13 cellular contexts compared by ENCODE assay signal in the genomic region with DNA sequence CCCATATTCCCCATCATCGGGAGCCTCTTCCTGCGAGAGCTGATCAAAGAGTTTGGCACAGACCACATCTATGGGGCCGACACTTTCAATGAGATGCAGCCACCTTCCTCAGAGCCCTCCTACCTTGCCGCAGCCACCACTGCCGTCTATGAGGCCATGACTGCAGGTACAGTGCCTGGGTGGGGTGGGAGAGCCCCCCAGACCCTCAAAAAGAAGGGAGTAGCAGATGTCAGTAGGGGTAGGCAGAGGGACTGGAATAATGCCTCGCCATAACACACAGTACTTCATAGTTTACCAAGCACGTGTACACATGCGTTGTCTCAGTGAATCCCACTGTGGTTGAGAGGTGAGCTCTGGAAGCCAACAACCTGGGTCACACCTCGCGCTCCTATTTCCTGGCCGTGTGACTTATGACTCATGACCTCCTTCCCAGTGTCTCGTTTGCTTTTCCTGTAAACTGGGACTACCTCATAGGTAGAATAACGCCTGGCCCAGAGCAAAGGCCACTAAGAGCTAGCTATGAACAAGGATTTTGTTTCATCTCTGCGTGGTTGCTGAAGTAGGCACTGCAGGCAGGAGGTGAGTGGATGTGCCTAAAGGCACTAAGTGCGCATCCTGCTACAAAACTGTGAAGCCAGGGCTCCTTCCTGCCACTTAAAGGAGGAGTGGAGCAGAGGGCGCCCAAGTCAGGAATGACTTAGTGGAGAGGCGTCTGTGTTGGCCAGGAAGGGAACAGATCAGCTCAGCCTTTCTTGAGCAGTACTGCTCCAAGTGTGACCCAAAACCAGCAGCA. TPM values are rescaled to one million over a fixed set of nuclear protein-coding genes. Genes with fewer than 3 reads are reported as not detected.
DNase-seq lines count a peak whose midpoint lies in the region; ATAC-seq and TF ChIP-seq lines count a peak whose summit lies in the region.
"Had no signal": no experiment of that assay in that cellular context is flagged by ENCODE, and none has a peak within 500 bp of the region (broad histone marks: within the 10 kb centered on the region; RNA-seq: fewer than 3 reads in every experiment).

No MANE protein-coding gene starts in this region.

- peak overlapping the region in 2 of 3 donors; percentile 67 for H3K27ac ChIP-seq in right lobe of liver
- H3K27ac ChIP-seq: ascending aorta, GM23248 had no signal

- peak; percentile 60 for TF ChIP-seq POLR2A in right lobe of liver (IDR thresholded peaks at IDR 0.05)

- TF ChIP-seq CTCF in LNCaP clone FGC (IDR thresholded peaks at IDR 0.05; ENCODE audit: control insufficient read depth, extremely low read depth, insufficient read depth) (no peak), right lobe of liver (IDR thresholded peaks at IDR 0.05) (no peak)

- POLR2A ChIA-PET in activated naive CD8-positive, alpha-beta T cell treated with anti-CD3 and anti-CD28 coated beads, Interleukin-2, amount 10 ng/mL, durations not matched to agents 7 days and 5 days (lab: Charles Lee), result interaction anchor here (0.7 to 2.1 kb wide), 9 partner anchors 9 to 826 kb away, joined by 3 to 19 read pairs (median 5); partner anchors contain the start of genes HSD17B1 and MLX

- H3K36me3 Mint-ChIP-seq in activated naive CD8-positive, alpha-beta T cell treated with anti-CD3 and anti-CD28 coated beads, Interleukin-2, amount 10 ng/mL, durations not matched to agents 7 days and 5 days, result peaks cover 16% of the 10 kb centered on the region

- H3K4me3 Mint-ChIP-seq in activated naive CD8-positive, alpha-beta T cell treated with anti-CD3 and anti-CD28 coated beads, Interleukin-2, amount 10 ng/mL, durations not matched to agents 7 days and 5 days, result peak overlapping the region; percentile 78

- H3K27me3 Mint-ChIP-seq in activated naive CD8-positive, alpha-beta T cell treated with anti-CD3 and anti-CD28 coated beads, Interleukin-2, amount 10 ng/mL, durations not matched to agents 7 days and 5 days, result no peaks in the 10 kb centered on the region

- peak; percentile 43 for DNase-seq in Caki2 (ENCODE audit: low read depth)
- peak; percentile 87 for DNase-seq in LNCaP clone FGC (ENCODE audit: low read depth)
- DNase-seq in activated naive CD8-positive, alpha-beta T cell treated with anti-CD3 and anti-CD28 coated beads, Interleukin-2, amount 10 ng/mL, durations not matched to agents 7 days and 5 days, result peak; percentile 64
- peak in 2 of 3 donors; percentile 31 to 65 for DNase-seq in right lobe of liver
- no peak for DNase-seq in ACHN
- no peak for DNase-seq in inferior parietal cortex (ENCODE audit: extremely low spot score)
- DNase-seq: activated CD4-positive, CD25-positive, alpha-beta regulatory T cell; GM23248; NCI-H1436; RPMI8226 had no signal

- intact Hi-C loops in right lobe of liver (cut with DNase I), result no loop called here

- peak; percentile 37 for ATAC-seq in activated naive CD8-positive, alpha-beta T cell treated with anti-CD3 and anti-CD28 coated beads, Interleukin-2, amount 10 ng/mL, durations not matched to agents 7 days and 5 days (ENCODE audit: low read depth)
- ATAC-seq in right lobe of liver (peak; percentile 6 to 62 (median 48)), HG02571 (IDR thresholded peaks at IDR 0.05; ENCODE audit: unreplicated experiment) (no peak), HG02840 (IDR thresholded peaks at IDR 0.05; ENCODE audit: low FRiP score, unreplicated experiment) (no peak)

- in situ Hi-C loops in Caki2 (cut with HindIII; ENCODE audit: low pct_unique_long_range_greater_than_20kb, low sequenced_read_pairs) (no loop called here), ACHN (cut with HindIII; ENCODE audit: low pct_ligation_motif_present, low pct_unique_long_range_greater_than_20kb, low sequenced_read_pairs) (no loop called here)

- no peaks in the 10 kb centered on the region for H3K27me3 ChIP-seq in right lobe of liver
- H3K27me3 ChIP-seq: ascending aorta had no signal

- H3K4me3 ChIP-seq in LNCaP clone FGC (ENCODE audit: low read depth, low read length) (no peak overlapping the region), right lobe of liver (no peak overlapping the region)
- H3K4me3 ChIP-seq: ascending aorta, GM23248 had no signal

- WGBS in right lobe of liver (ENCODE audit: insufficient coverage, low coverage, low lambda C conversion rate, missing lambda C conversion rate), result 46% methylated on average over 12 of the region's 17 CpGs

- no peaks in the 10 kb centered on the region for H3K9me3 ChIP-seq in right lobe of liver
- H3K9me3 ChIP-seq: ascending aorta had no signal

- H3K4me1 ChIP-seq in right lobe of liver, result peaks cover 0 to 35% (median 14%) of the 10 kb centered on the region in 4 donors

- peaks cover 0 to 20% (median 8%) of the 10 kb centered on the region in 4 donors for H3K36me3 ChIP-seq in right lobe of liver

- H3K9me3 Mint-ChIP-seq in activated naive CD8-positive, alpha-beta T cell treated with anti-CD3 and anti-CD28 coated beads, Interleukin-2, amount 10 ng/mL, durations not matched to agents 7 days and 5 days, result no peaks in the 10 kb centered on the region

- peaks cover 32% of the 10 kb centered on the region for H3K4me1 Mint-ChIP-seq in activated naive CD8-positive, alpha-beta T cell treated with anti-CD3 and anti-CD28 coated beads, Interleukin-2, amount 10 ng/mL, durations not matched to agents 7 days and 5 days

- H3K27ac Mint-ChIP-seq in activated naive CD8-positive, alpha-beta T cell treated with anti-CD3 and anti-CD28 coated beads, Interleukin-2, amount 10 ng/mL, durations not matched to agents 7 days and 5 days, result peak overlapping the region; percentile 88

RNA-seq across cellular contexts. Expression of gene NAGLU, which starts 5.2 kb away (rescaled TPM):
- 53.9 and 64.5 TPM in 2 replicates for total RNA-seq in Caki2 (2014; rRNA removed; shearing (Covaris generic); ENCODE audit: low replicate concordance)
- total RNA-seq in activated naive CD8-positive, alpha-beta T cell treated with anti-CD3 and anti-CD28 coated beads, Interleukin-2, amount 10 ng/mL, durations not matched to agents 7 days and 5 days, result 10 to 100 TPM; 22.9 to 23.9 TPM
- 10 to 100 TPM; 36.4 to 81.6 (median 43.7) TPM for total RNA-seq in right lobe of liver

RNA-seq across cellular contexts. Expression of gene HSD17B1, which starts 11.5 kb away (rescaled TPM):
- not detected in 2 replicates for total RNA-seq in Caki2 (2014; rRNA removed; shearing (Covaris generic); ENCODE audit: low replicate concordance)
- 1 to 10 TPM; 1.2 TPM for total RNA-seq in activated naive CD8-positive, alpha-beta T cell treated with anti-CD3 and anti-CD28 coated beads, Interleukin-2, amount 10 ng/mL, durations not matched to agents 7 days and 5 days
- total RNA-seq in right lobe of liver, result 1 to 10 TPM in 1 of 6 experiments, under 1 TPM in 5; 0.31 to 1.1 (median 0.87) TPM
- total RNA-seq: ascending aorta had no signal

RNA-seq across cellular contexts. Expression of gene COASY, which starts 20.7 kb away (rescaled TPM):
- 24.0 and 29.5 TPM in 2 replicates for total RNA-seq in Caki2 (2014; rRNA removed; shearing (Covaris generic); ENCODE audit: low replicate concordance)
- 10 to 100 TPM; 83.3 to 98.1 TPM for total RNA-seq in activated naive CD8-positive, alpha-beta T cell treated with anti-CD3 and anti-CD28 coated beads, Interleukin-2, amount 10 ng/mL, durations not matched to agents 7 days and 5 days
- 10 to 100 TPM; 48.1 to 70.5 (median 60.9) TPM for total RNA-seq in right lobe of liver

RNA-seq across cellular contexts. Expression of gene MLX, which starts 25.7 kb away (rescaled TPM):
- total RNA-seq in Caki2 (2014; rRNA removed; shearing (Covaris generic); ENCODE audit: low replicate concordance), result 13.0 and 21.9 TPM in 2 replicates
- 10 to 100 TPM; 62.9 to 64.9 TPM for total RNA-seq in activated naive CD8-positive, alpha-beta T cell treated with anti-CD3 and anti-CD28 coated beads, Interleukin-2, amount 10 ng/mL, durations not matched to agents 7 days and 5 days
- 10 to 100 TPM; 34.5 to 46.2 (median 35.2) TPM for total RNA-seq in right lobe of liver

RNA-seq across cellular contexts. Expression of gene PSMC3IP, which starts 36.3 kb away (rescaled TPM):
- total RNA-seq in Caki2 (2014; rRNA removed; shearing (Covaris generic); ENCODE audit: low replicate concordance), result 3.4 and 8.6 TPM in 2 replicates
- 10 to 100 TPM; 15.9 to 16.9 TPM for total RNA-seq in activated naive CD8-positive, alpha-beta T cell treated with anti-CD3 and anti-CD28 coated beads, Interleukin-2, amount 10 ng/mL, durations not matched to agents 7 days and 5 days
- 1 to 10 TPM in 2 of 6 experiments, under 1 TPM in 4; 0.26 to 2.4 (median 0.76) TPM for total RNA-seq in right lobe of liver

Comparison
In these comparisons a context has a peak if more than half of its experiments do, and no peak if none do; other contexts are left out.
1. DNase-seq: peak in Caki2 (single experiment), LNCaP clone FGC (single experiment), activated naive CD8-positive, alpha-beta T cell treated with anti-CD3 and anti-CD28 coated beads, Interleukin-2, amount 10 ng/mL, durations not matched to agents 7 days and 5 days (single experiment) and right lobe of liver (2 of 3); none in ACHN (single experiment) and inferior parietal cortex (single experiment).
2. ATAC-seq: peak in activated naive CD8-positive, alpha-beta T cell treated with anti-CD3 and anti-CD28 coated beads, Interleukin-2, amount 10 ng/mL, durations not matched to agents 7 days and 5 days (single experiment) and right lobe of liver (4 of 4); none in HG02571 (single experiment) and HG02840 (single experiment).